22 cellular contexts compared by ENCODE assay signal in the genomic region with DNA sequence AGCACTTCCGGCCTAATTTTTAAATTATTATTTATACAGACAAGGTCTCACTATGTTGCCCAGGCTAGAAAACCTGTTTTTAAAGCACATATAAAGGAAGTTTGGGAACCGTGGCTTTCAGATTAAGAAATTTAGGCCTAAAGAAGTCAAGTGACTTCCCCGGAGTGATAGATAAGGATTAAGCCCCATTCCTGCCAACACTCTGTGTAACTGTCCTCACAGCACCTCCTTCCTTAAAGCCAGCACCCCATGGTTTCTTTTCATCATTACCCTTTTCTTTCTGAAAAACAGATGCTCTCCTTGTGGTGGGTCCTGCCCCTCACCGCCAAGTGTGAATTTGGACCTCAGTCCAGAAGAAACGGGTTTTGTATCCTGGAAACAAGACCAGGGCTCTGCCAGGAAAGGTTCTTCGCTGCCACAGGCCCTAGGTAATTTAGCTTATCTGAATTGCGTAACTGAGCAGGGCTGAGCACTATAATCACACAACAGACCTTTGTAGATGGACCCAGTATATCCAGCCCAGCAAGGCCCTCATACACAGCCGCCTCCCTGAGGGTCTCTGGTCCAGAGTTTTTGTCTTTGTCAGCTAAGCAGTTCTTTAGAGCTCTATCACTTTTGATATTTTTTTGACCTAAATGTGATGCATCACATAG.
"Had no signal": no experiment of that assay in that cellular context is flagged by ENCODE, and none has a peak within 500 bp of the region (broad histone marks: within the 10 kb centered on the region; RNA-seq: fewer than 3 reads in every experiment).

No MANE protein-coding gene starts in this region.

- DNase-seq: activated CD4-positive, alpha-beta memory T cell treated with anti-CD3 and anti-CD28 coated beads for 36 hours; activated CD4-positive, alpha-beta T cell treated with anti-CD3 and anti-CD28 coated beads for 4 hours; activated naive CD4-positive, alpha-beta T cell; activated T-cell treated with anti-CD3 and anti-CD28 coated beads, Interleukin-2, amount 50 U/mL, for 72 hours; anterior cingulate cortex; foreskin fibroblast; lower lobe of right lung; mesenchymal stem cell; natural killer cell; sigmoid colon; stimulated activated CD4-positive, alpha-beta T cell treated with anti-CD3 and anti-CD28 coated beads, Interleukin-1b, Interleukin-23, amount 100 ng/mL, for 48 hours; stimulated activated CD4-positive, alpha-beta T cell treated with anti-CD3 and anti-CD28 coated beads, Interleukin-4, amount 100 ng/mL, for 4 hours; stimulated activated CD8-positive, alpha-beta memory T cell treated with anti-CD3 and anti-CD28 coated beads, Interleukin-4, amount 100 ng/mL, for 48 hours; stimulated activated naive B cell treated with anti-CD40 and anti-IgM and Interleukin-4, amounts not matched to agents 10 μg/mL and 1 μg/mL and 100 μg/mL, for 72 hours; SW 1271; T-helper 9 cell had no signal

- H3K36me3 ChIP-seq: lower lobe of right lung, sigmoid colon, suprapubic skin, tibial nerve had no signal

- H3K9me3 ChIP-seq: lower lobe of right lung, sigmoid colon, suprapubic skin had no signal

- H3K4me3 ChIP-seq: lower lobe of right lung, sigmoid colon, smooth muscle cell, suprapubic skin, tibial nerve had no signal

- FAIRE-seq: endothelial cell of umbilical vein, TTC549 had no signal

- H3K27ac ChIP-seq: lower lobe of right lung, sigmoid colon, suprapubic skin, tibial nerve, VCaP had no signal

- H3K4me1 ChIP-seq: lower lobe of right lung, sigmoid colon, suprapubic skin, tibial nerve had no signal

- H3K4me2 ChIP-seq: smooth muscle cell had no signal

- ATAC-seq: activated T-cell treated with anti-CD3 and anti-CD28 coated beads, Interleukin-2, amount 50 U/mL, for 72 hours; lower lobe of right lung; natural killer cell; stimulated activated naive B cell treated with anti-CD40 and anti-IgM and Interleukin-4, amounts not matched to agents 10 μg/mL and 1 μg/mL and 100 μg/mL, for 72 hours had no signal

- H3K27me3 ChIP-seq: sigmoid colon, suprapubic skin, tibial nerve had no signal
